In the genomic region with DNA sequence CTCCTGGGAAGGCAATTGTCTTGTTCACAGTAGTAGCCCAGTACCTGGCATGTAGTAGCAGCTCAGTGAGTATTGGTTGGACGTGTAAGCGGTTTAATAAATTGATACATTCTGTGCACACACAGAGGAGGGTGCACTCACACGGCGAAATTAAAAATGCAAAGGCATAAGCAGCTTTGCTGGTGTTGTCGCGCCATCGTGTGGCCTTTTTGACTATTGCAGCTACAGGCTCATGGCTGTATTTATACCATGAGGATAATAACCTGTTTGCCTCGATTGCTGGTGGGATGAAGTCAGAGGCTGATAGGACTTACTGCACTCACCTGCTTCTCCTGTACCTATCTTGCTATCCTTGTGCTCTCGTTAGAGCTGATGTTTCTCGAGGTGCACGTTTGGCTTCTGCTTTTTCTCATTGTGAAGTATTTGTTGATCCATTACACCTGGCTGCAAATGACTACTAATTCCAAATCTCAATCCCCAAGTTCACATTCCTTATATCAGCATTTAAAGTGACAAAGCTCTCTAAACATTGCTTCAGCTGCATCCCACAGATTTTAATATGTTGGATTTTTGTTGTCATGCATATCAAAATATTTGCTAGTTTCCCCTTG, we compare ENCODE assay signal across 8 cellular contexts.
DNase-seq lines count a peak whose midpoint lies in the region; ATAC-seq and TF ChIP-seq lines count a peak whose summit lies in the region.

No MANE protein-coding gene starts in this region.

- H3K27ac ChIP-seq in CD8-positive, alpha-beta memory T cell (ENCODE audit: low read depth, low read length) = no peak overlapping the region
- H3K27ac ChIP-seq in HL-60 (replicated peaks) (no peak overlapping the region), fibroblast of lung (ENCODE audit: insufficient read depth, low read length) (no peak overlapping the region), neural progenitor cell (no peak overlapping the region), thyroid gland (no peak overlapping the region)

- H3K4me2 ChIP-seq in fibroblast of lung (ENCODE audit: extremely low read depth, insufficient read depth, low read length) (no peak overlapping the region), neural progenitor cell (no peak overlapping the region)

- H3K27me3 Mint-ChIP-seq in CD8-positive, alpha-beta memory T cell = peaks cover 20 to 23% of the 10 kb centered on the region in 2 donors
- peaks cover 5% of the 10 kb centered on the region for H3K27me3 Mint-ChIP-seq in neural progenitor cell (ENCODE audit: insufficient read depth, low read depth)

- no peak overlapping the region for H3K27ac Mint-ChIP-seq in CD8-positive, alpha-beta memory T cell
- no peak overlapping the region for H3K27ac Mint-ChIP-seq in neural progenitor cell

- H3K36me3 Mint-ChIP-seq in CD8-positive, alpha-beta memory T cell = no peaks in the 10 kb centered on the region
- no peaks in the 10 kb centered on the region for H3K36me3 Mint-ChIP-seq in neural progenitor cell

- peak in 3 of 5 donors; percentile 24 to 30 (median 24) for DNase-seq in CD8-positive, alpha-beta memory T cell
- DNase-seq in HL-60 (ENCODE audit: low read depth in 1 of 2, low spot score in 1 of 2) = peak; percentile 18 to 54
- peak; percentile 43 for DNase-seq in NOMO-1 treated with dmso at 0.1 percent for 144 hours (lab: John Stamatoyannopoulos, UW; ENCODE audit: unreplicated experiment)
- peak; percentile 54 for DNase-seq in activated T-cell treated with anti-CD3 and anti-CD28 coated beads for 24 hours (ENCODE audit: low read depth)
- DNase-seq in fibroblast of lung (ENCODE audit: low read depth in 2 of 2) = peak; percentile 40 to 71
- DNase-seq in neural progenitor cell (ENCODE audit: low spot score) = peak; percentile 80
- DNase-seq in thyroid gland = peak; percentile 79 to 83

- H3K9ac ChIP-seq in fibroblast of lung (ENCODE audit: insufficient read depth, low read length) (no peak overlapping the region), neural progenitor cell (no peak overlapping the region)

- intact Hi-C loops in thyroid gland (cut with DNase I) = no loop called here

- no peak overlapping the region for H2AFZ ChIP-seq in fibroblast of lung (ENCODE audit: low read length)
- peak overlapping the region; percentile 52 for H2AFZ ChIP-seq in neural progenitor cell (replicated peaks)

- no peaks in the 10 kb centered on the region for H3K27me3 ChIP-seq in CD8-positive, alpha-beta memory T cell (ENCODE audit: insufficient read depth, low read length, poor library complexity, severe bottlenecking)
- H3K27me3 ChIP-seq in HL-60 (ENCODE audit: insufficient read depth, poor library complexity, severe bottlenecking) (peaks cover 5% of the 10 kb centered on the region), fibroblast of lung (ENCODE audit: control insufficient read depth, insufficient read depth, low read length) (no peaks in the 10 kb centered on the region), neural progenitor cell (no peaks in the 10 kb centered on the region), thyroid gland (no peaks in the 10 kb centered on the region)

- no peaks in the 10 kb centered on the region for H3F3A ChIP-seq in neural progenitor cell (ENCODE audit: low read depth)

- CTCF ChIA-PET in CD8-positive, alpha-beta memory T cell (lab: Charles Lee) = interaction anchor here (1.1 kb wide), 2 partner anchors 9 to 13 kb away, joined by 3 to 4 read pairs; no protein-coding TSS in a partner anchor

- H3K36me3 ChIP-seq in CD8-positive, alpha-beta memory T cell (ENCODE audit: insufficient read depth, low read length) = no peaks in the 10 kb centered on the region
- no peaks in the 10 kb centered on the region for H3K36me3 ChIP-seq in fibroblast of lung (ENCODE audit: control insufficient read depth, insufficient read depth, low read length)
- no peaks in the 10 kb centered on the region for H3K36me3 ChIP-seq in neural progenitor cell
- no peaks in the 10 kb centered on the region for H3K36me3 ChIP-seq in thyroid gland

- H3K4me1 ChIP-seq in CD8-positive, alpha-beta memory T cell (ENCODE audit: insufficient read depth, low read length) = no peaks in the 10 kb centered on the region
- H3K4me1 ChIP-seq in fibroblast of lung (ENCODE audit: control insufficient read depth, extremely low read depth, insufficient read depth, low read length) = no peaks in the 10 kb centered on the region
- no peaks in the 10 kb centered on the region for H3K4me1 ChIP-seq in neural progenitor cell
- H3K4me1 ChIP-seq in thyroid gland = no peaks in the 10 kb centered on the region

- H4K20me1 ChIP-seq in fibroblast of lung (ENCODE audit: control insufficient read depth, extremely low read depth, insufficient read depth, low read length) (no peaks in the 10 kb centered on the region), neural progenitor cell (ENCODE audit: low read depth) (no peaks in the 10 kb centered on the region)

- H3K79me2 ChIP-seq in fibroblast of lung (ENCODE audit: control insufficient read depth, insufficient read depth, low read length) (no peaks in the 10 kb centered on the region), neural progenitor cell (ENCODE audit: low read depth) (no peaks in the 10 kb centered on the region)

- H3K4me1 Mint-ChIP-seq in CD8-positive, alpha-beta memory T cell = peaks cover 0 to 6% (median 4%) of the 10 kb centered on the region in 3 donors
- no peaks in the 10 kb centered on the region for H3K4me1 Mint-ChIP-seq in neural progenitor cell

- peaks cover 0 to 8% (median 7%) of the 10 kb centered on the region in 5 donors for H3K9me3 Mint-ChIP-seq in CD8-positive, alpha-beta memory T cell
- H3K9me3 Mint-ChIP-seq in neural progenitor cell = peaks cover 9% of the 10 kb centered on the region

- 1 to 2% methylated on average over 11 of the region's 11 CpGs for WGBS in thyroid gland, 2 donors

- H3K9me3 ChIP-seq in CD8-positive, alpha-beta memory T cell (ENCODE audit: low read length) = no peaks in the 10 kb centered on the region
- H3K9me3 ChIP-seq in fibroblast of lung (ENCODE audit: control insufficient read depth, insufficient read depth, low read depth, low read length) = no peaks in the 10 kb centered on the region
- H3K9me3 ChIP-seq in neural progenitor cell (ENCODE audit: low read depth) = peaks cover 1% of the 10 kb centered on the region
- no peaks in the 10 kb centered on the region for H3K9me3 ChIP-seq in thyroid gland

- POLR2A ChIA-PET in CD8-positive, alpha-beta memory T cell (lab: Charles Lee) = no interaction called here

- H3K4me3 Mint-ChIP-seq in CD8-positive, alpha-beta memory T cell = no peak overlapping the region
- H3K4me3 Mint-ChIP-seq in neural progenitor cell = no peak overlapping the region

- peak; percentile 86 for ATAC-seq in GM19438 (IDR thresholded peaks at IDR 0.05; ENCODE audit: low read depth, unreplicated experiment)

- H3K4me3 ChIP-seq in CD8-positive, alpha-beta memory T cell (ENCODE audit: low read length) = no peak overlapping the region
- H3K4me3 ChIP-seq in HL-60 (replicated peaks; ENCODE audit: insufficient read depth, low read length) (no peak overlapping the region), fibroblast of lung (replicated peaks in 1 of 4; ENCODE audit: control extremely low read depth in 1 of 4, insufficient read depth in 1 of 4, low read depth in 3 of 4, low read length in 4 of 4) (no peak overlapping the region), neural progenitor cell (no peak overlapping the region), thyroid gland (replicated peaks in 1 of 3) (no peak overlapping the region)

- TF ChIP-seq POLR2A in thyroid gland (IDR thresholded peaks at IDR 0.05) = no peak

- TF ChIP-seq CTCF in HL-60 (IDR thresholded peaks at IDR 0.05; ENCODE audit: insufficient read depth, low read length) (peak; percentile 95), fibroblast of lung (conservative IDR thresholded peaks at IDR 0.05 in 1 of 2, IDR thresholded peaks at IDR 0.05 in 1 of 2; ENCODE audit: low read depth in 1 of 2, low read length in 2 of 2) (peak; percentile 89 to 90), neural progenitor cell (IDR thresholded peaks at IDR 0.05) (peak; percentile 98), thyroid gland (IDR thresholded peaks at IDR 0.05) (peak; percentile 75 to 97 (median 90))

Comparison
In these comparisons a context has a peak if more than half of its experiments do, and no peak if none do; other contexts are left out.
1. DNase-seq: peak in every context shown above with its lines; median percentile 81 in thyroid gland; 80 in neural progenitor cell; 56 in fibroblast of lung; 54 in activated T-cell treated with anti-CD3 and anti-CD28 coated beads for 24 hours; 43 in NOMO-1 treated with dmso at 0.1 percent for 144 hours; 36 in HL-60; 24 in CD8-positive, alpha-beta memory T cell.